8 cellular contexts compared by ENCODE assay signal in the genomic region with DNA sequence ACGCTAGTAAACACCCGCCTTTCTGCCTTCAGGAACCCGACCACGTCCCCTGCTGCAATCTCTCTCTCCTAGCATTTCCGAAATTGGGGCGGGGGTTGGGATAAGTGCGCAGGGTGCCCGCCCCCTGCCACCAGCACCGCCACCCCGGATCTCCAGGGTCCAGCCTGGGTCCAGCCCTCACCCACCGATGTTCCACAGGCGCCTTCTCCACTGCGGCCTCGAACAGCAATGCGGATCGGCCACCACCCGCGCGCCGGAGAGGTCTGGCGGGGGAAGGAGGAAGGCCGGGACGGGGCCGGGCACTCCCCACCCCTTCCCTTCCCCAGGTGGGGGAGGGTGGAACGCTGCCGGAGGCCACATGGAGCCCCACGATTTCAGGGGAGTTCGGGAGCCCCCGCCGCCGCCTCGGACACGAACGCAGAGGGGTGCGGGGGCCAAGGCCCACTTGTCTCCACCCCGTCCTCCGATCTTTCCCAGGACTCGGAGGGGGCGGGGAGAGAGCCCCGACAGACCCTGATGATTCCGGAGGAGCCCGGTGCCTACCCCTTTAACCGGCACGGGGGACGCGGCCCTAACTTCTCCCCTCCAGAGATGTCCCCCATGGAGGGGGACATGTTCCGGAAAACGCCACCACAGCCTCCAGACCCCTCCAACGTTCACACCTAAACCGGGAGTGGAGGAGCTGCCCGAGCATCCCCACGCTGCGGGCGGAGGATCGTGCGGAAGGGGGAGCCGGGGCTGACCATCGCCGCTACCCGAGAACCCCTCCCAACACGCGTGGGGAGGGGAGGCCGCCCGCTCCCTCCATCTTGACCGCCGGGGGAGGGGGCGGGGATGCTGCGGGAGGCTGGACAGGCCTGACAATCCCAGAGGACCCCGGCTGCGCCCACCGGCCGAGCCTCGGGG. TPM values are rescaled to one million over a fixed set of nuclear protein-coding genes. Genes with fewer than 3 reads are reported as not detected.
DNase-seq lines count a peak whose midpoint lies in the region; ATAC-seq and TF ChIP-seq lines count a peak whose summit lies in the region.

No MANE protein-coding gene starts in this region.

- peak overlapping the region; percentile 94 to 98 (median 96) for H3K27ac ChIP-seq in tibial nerve

- peak overlapping the region; percentile 89 for H3K27ac Mint-ChIP-seq in HFFc6
- peak overlapping the region; percentile 77 for H3K27ac Mint-ChIP-seq in activated T-helper 17 cell treated with anti-CD3 and anti-CD28 coated beads, Interleukin-2, amount 50 U/mL, for 72 hours
- H3K27ac Mint-ChIP-seq in naive thymus-derived CD8-positive, alpha-beta T cell, result peak overlapping the region; percentile 87 to 98 (median 92)

- H3K4me3 Mint-ChIP-seq in HFFc6, result peak overlapping the region; percentile 93
- H3K4me3 Mint-ChIP-seq in activated T-helper 17 cell treated with anti-CD3 and anti-CD28 coated beads, Interleukin-2, amount 50 U/mL, for 72 hours, result peak overlapping the region; percentile 88
- H3K4me3 Mint-ChIP-seq in naive thymus-derived CD8-positive, alpha-beta T cell, result peak overlapping the region; percentile 90 to 99 (median 94)

- DNase-seq in HFFc6 (no peak), NOMO-1 treated with dmso at 0.1 percent for 144 hours (lab: John Stamatoyannopoulos, UW; ENCODE audit: unreplicated experiment) (peak; percentile 12), fibroblast of mammary gland (ENCODE audit: low read depth) (no peak), tibial nerve (ENCODE audit: low spot score in 2 of 2) (peak in 1 of 2 donors; percentile 19)
- peak in 9 of 10 donors; percentile 2 to 28 (median 22) for DNase-seq in naive thymus-derived CD8-positive, alpha-beta T cell

- no peaks in the 10 kb centered on the region for H3K9me3 ChIP-seq in tibial nerve

- TF ChIP-seq EP300 in tibial nerve (IDR thresholded peaks at IDR 0.05), result no peak

- H3K36me3 ChIP-seq in tibial nerve, result no peaks in the 10 kb centered on the region

- TF ChIP-seq CTCF in HFFc6 (IDR thresholded peaks at IDR 0.05), result no peak
- no peak for TF ChIP-seq CTCF in fibroblast of mammary gland (conservative IDR thresholded peaks at IDR 0.05; ENCODE audit: control insufficient read depth, insufficient read depth, low read depth, low read length)
- no peak for TF ChIP-seq CTCF in tibial nerve (IDR thresholded peaks at IDR 0.05)

- peak; percentile 30 for ATAC-seq in activated T-helper 17 cell treated with anti-CD3 and anti-CD28 coated beads, Interleukin-2, amount 50 U/mL, for 72 hours (replicated peaks)
- no peak for ATAC-seq in naive thymus-derived CD8-positive, alpha-beta T cell
- no peak for ATAC-seq in HG03469 (IDR thresholded peaks at IDR 0.05; ENCODE audit: unreplicated experiment)

- peaks cover 5% of the 10 kb centered on the region; the same call in 1 of the 2 replicates for H3K27me3 Mint-ChIP-seq in HFFc6 (ENCODE audit: insufficient read depth)
- H3K27me3 Mint-ChIP-seq in activated T-helper 17 cell treated with anti-CD3 and anti-CD28 coated beads, Interleukin-2, amount 50 U/mL, for 72 hours, result no peaks in the 10 kb centered on the region
- H3K27me3 Mint-ChIP-seq in naive thymus-derived CD8-positive, alpha-beta T cell, result peaks cover 0 to 3% (median 0%) of the 10 kb centered on the region in 5 donors

- POLR2A ChIA-PET in naive thymus-derived CD8-positive, alpha-beta T cell (lab: Charles Lee), result no interaction called here

- no peaks in the 10 kb centered on the region for H3K9me3 Mint-ChIP-seq in HFFc6
- no peaks in the 10 kb centered on the region for H3K9me3 Mint-ChIP-seq in activated T-helper 17 cell treated with anti-CD3 and anti-CD28 coated beads, Interleukin-2, amount 50 U/mL, for 72 hours
- no peaks in the 10 kb centered on the region for H3K9me3 Mint-ChIP-seq in naive thymus-derived CD8-positive, alpha-beta T cell

- H3K4me1 Mint-ChIP-seq in HFFc6 (ENCODE audit: low read depth), result peaks cover 47% of the 10 kb centered on the region
- H3K4me1 Mint-ChIP-seq in activated T-helper 17 cell treated with anti-CD3 and anti-CD28 coated beads, Interleukin-2, amount 50 U/mL, for 72 hours, result peaks cover 16% of the 10 kb centered on the region
- H3K4me1 Mint-ChIP-seq in naive thymus-derived CD8-positive, alpha-beta T cell, result peaks cover 21 to 49% (median 44%) of the 10 kb centered on the region in 4 donors

- 0 to 1% methylated on average over 33 to 56 of the region's 73 CpGs for WGBS in tibial nerve, 2 donors

- TF ChIP-seq POLR2A in tibial nerve (IDR thresholded peaks at IDR 0.05), result no peak

- peaks cover 0 to 50% (median 28%) of the 10 kb centered on the region in 4 donors for H3K4me1 ChIP-seq in tibial nerve

- H3K27me3 ChIP-seq in tibial nerve, result no peaks in the 10 kb centered on the region

- H3K4me3 ChIP-seq in GM08714 (ENCODE audit: low read length), result peak overlapping the region; percentile 76
- H3K4me3 ChIP-seq in fibroblast of mammary gland (ENCODE audit: control insufficient read depth, low read depth, low read length), result peak overlapping the region; percentile 85
- peak overlapping the region; percentile 59 to 97 (median 87) for H3K4me3 ChIP-seq in tibial nerve

- H3K36me3 Mint-ChIP-seq in HFFc6 (ENCODE audit: low read depth), result peaks cover 15% of the 10 kb centered on the region
- peaks cover 10% of the 10 kb centered on the region for H3K36me3 Mint-ChIP-seq in activated T-helper 17 cell treated with anti-CD3 and anti-CD28 coated beads, Interleukin-2, amount 50 U/mL, for 72 hours (ENCODE audit: low read depth)
- H3K36me3 Mint-ChIP-seq in naive thymus-derived CD8-positive, alpha-beta T cell, result no peaks in the 10 kb centered on the region

RNA-seq across cellular contexts. Expression of a gene that starts 1.1 kb away (rescaled TPM):
- total RNA-seq in HFFc6 (2021; fragmentation: NEBNext Ultra II Directional; extraction: Animal tissue kit (Norgen Biotek cat#: 25700)), result 100 to 1,000 TPM in 1 of 6 experiments, 10 to 100 TPM in 5; 80.7 to 110 (median 91.9) TPM
- 10 to 100 TPM; 40.4 to 54.7 TPM for total RNA-seq in activated T-helper 17 cell treated with anti-CD3 and anti-CD28 coated beads, Interleukin-2, amount 50 U/mL, for 72 hours
- total RNA-seq in naive thymus-derived CD8-positive, alpha-beta T cell, result 10 to 100 TPM; 62.5 to 63.0 TPM
- 10 to 100 TPM; 14.5 to 27.4 (median 18.1) TPM for polyA plus RNA-seq in naive thymus-derived CD8-positive, alpha-beta T cell
- 10 to 100 TPM; 50.3 to 84.3 (median 64.3) TPM for total RNA-seq in tibial nerve

Comparison
In these comparisons a context has a peak if more than half of its experiments do, and no peak if none do; other contexts are left out.
1. DNase-seq: peak in NOMO-1 treated with dmso at 0.1 percent for 144 hours (single experiment) and naive thymus-derived CD8-positive, alpha-beta T cell (9 of 10); none in HFFc6 (single experiment) and fibroblast of mammary gland (single experiment).
2. Peak in every context shown above with its lines, with median percentiles within 50 percentile points of each other: H3K4me3 ChIP-seq, H3K27ac Mint-ChIP-seq and H3K4me3 Mint-ChIP-seq.